Comparison of ENCODE assay signal across 23 cellular contexts in genomic region chr3:73716418-73716817, GRCh38.
DNase-seq lines count a peak whose midpoint lies in the region; ATAC-seq and TF ChIP-seq lines count a peak whose summit lies in the region.
"Had no signal": no experiment of that assay in that cellular context is flagged by ENCODE, and none has a peak within 500 bp of the region (broad histone marks: within the 10 kb centered on the region; RNA-seq: fewer than 3 reads in every experiment).

No MANE protein-coding gene starts in this region.

- peak; percentile 49 for DNase-seq in DMS53 treated with DMSO at 0.1 percent for 48 hours (lab: John Stamatoyannopoulos, UW; ENCODE audit: unreplicated experiment)
- DNase-seq in PC-3, result peak; percentile 32
- peak; percentile 81 for DNase-seq in epithelial cell of esophagus (ENCODE audit: low read depth)
- DNase-seq in kidney tubule cell (ENCODE audit: low spot score), result peak; percentile 27
- no peak for DNase-seq in Right ventricle myocardium superior
- no peak for DNase-seq in NCI-H2196 treated with DMSO at 0.1 percent for 48 hours (lab: John Stamatoyannopoulos, UW; ENCODE audit: unreplicated experiment)
- DNase-seq in activated naive CD4-positive, alpha-beta T cell treated with anti-CD3 and anti-CD28 coated beads, Interleukin-2, amount 50 U/mL, for 16 hours, result no peak
- DNase-seq: activated CD4-positive, CD25-positive, alpha-beta regulatory T cell; amniotic stem cell; cerebellar nuclear complex; effector memory CD8-positive, alpha-beta T cell; H9; NCI-H1092; NCI-H2081 treated with DMSO at 0.1 percent for 48 hours; NCI-H524 treated with DMSO at 0.1 percent for 48 hours; stimulated activated naive CD4-positive, alpha-beta T cell; tibial artery had no signal

- no peaks in the 10 kb centered on the region for H3K27me3 ChIP-seq in PC-3 (ENCODE audit: low read length)
- H3K27me3 ChIP-seq: neutrophil, right atrium auricular region, SJSA1, tibial artery had no signal

- H3K9ac ChIP-seq in PC-3 (ENCODE audit: low read length), result no peak overlapping the region

- CTCF ChIA-PET in PC-3 (lab: Charles Lee), result no interaction called here

- H3K4me1 ChIP-seq in PC-3 (ENCODE audit: insufficient read depth, low read length), result no peaks in the 10 kb centered on the region
- H3K4me1 ChIP-seq: right atrium auricular region had no signal

- intact Hi-C loops in PC-3 (cut with micrococcal nuclease) (no loop called here), Right ventricle myocardium superior (cut with DNase I) (no loop called here)

- no peaks in the 10 kb centered on the region for H3F3A ChIP-seq in PC-3 (ENCODE audit: low read length, unreplicated experiment)

- BruUV-seq in PC-3 (replicated peaks; lab: Mats Ljungman, UMichigan), result no TSS peak

- H2AFZ ChIP-seq in PC-3 (ENCODE audit: low read length), result no peak overlapping the region

- no peak for TF ChIP-seq CTCF in PC-3 (conservative IDR thresholded peaks at IDR 0.05; ENCODE audit: low read depth, low read length)
- TF ChIP-seq CTCF in epithelial cell of esophagus (IDR thresholded peaks at IDR 0.05; ENCODE audit: insufficient read depth, low read depth, low read length, missing control alignments), result no peak

- H3K9me2 ChIP-seq in PC-3 (replicated peaks; ENCODE audit: low read length), result no peaks in the 10 kb centered on the region

- POLR2A ChIA-PET in PC-3 (lab: Charles Lee; ENCODE audit: unreplicated experiment), result no interaction called here

- no peak for ATAC-seq in PC-3
- no peak for ATAC-seq in Right ventricle myocardium superior (ENCODE audit: poor library complexity)
- no peak for ATAC-seq in GM21786 (IDR thresholded peaks at IDR 0.05; ENCODE audit: unreplicated experiment)
- ATAC-seq: activated T-helper 17 cell treated with anti-CD3 and anti-CD28 coated beads, Interleukin-2, amount 50 U/mL, for 72 hours; effector memory CD8-positive, alpha-beta T cell had no signal

- peaks cover 12% of the 10 kb centered on the region; the same call in 1 of the 2 replicates for H3K9me3 ChIP-seq in PC-3 (ENCODE audit: low read length)
- H3K9me3 ChIP-seq: right atrium auricular region, SJSA1, tibial artery had no signal

- H3K4me2 ChIP-seq in PC-3 (ENCODE audit: low read length), result no peak overlapping the region

- no peaks in the 10 kb centered on the region for H3K36me3 ChIP-seq in PC-3 (ENCODE audit: low read depth, low read length)
- H3K36me3 ChIP-seq: neutrophil, right atrium auricular region, SJSA1, tibial artery had no signal

- H3K4me3 ChIP-seq in PC-3 (ENCODE audit: low read length) (no peak overlapping the region), epithelial cell of esophagus (ENCODE audit: low read length) (no peak overlapping the region)
- H3K4me3 ChIP-seq: right atrium auricular region, SJSA1, tibial artery had no signal

- no peaks in the 10 kb centered on the region for H4K20me1 ChIP-seq in PC-3 (ENCODE audit: low read length)

- no peaks in the 10 kb centered on the region for H3K79me2 ChIP-seq in PC-3 (ENCODE audit: low read length)

- no peak overlapping the region for H3K27ac ChIP-seq in PC-3 (ENCODE audit: low read length)
- H3K27ac ChIP-seq: HL-60, neutrophil, right atrium auricular region, SJSA1, tibial artery had no signal

Comparison
In these comparisons a context has a peak if more than half of its experiments do, and no peak if none do; other contexts are left out.
1. DNase-seq: peak in DMS53 treated with DMSO at 0.1 percent for 48 hours (single experiment), PC-3 (single experiment), epithelial cell of esophagus (single experiment) and kidney tubule cell (single experiment); none in Right ventricle myocardium superior (single experiment), NCI-H2196 treated with DMSO at 0.1 percent for 48 hours (single experiment) and activated naive CD4-positive, alpha-beta T cell treated with anti-CD3 and anti-CD28 coated beads, Interleukin-2, amount 50 U/mL, for 16 hours (single experiment).